ENCODE assay signal across 30 cellular contexts in the genomic region with DNA sequence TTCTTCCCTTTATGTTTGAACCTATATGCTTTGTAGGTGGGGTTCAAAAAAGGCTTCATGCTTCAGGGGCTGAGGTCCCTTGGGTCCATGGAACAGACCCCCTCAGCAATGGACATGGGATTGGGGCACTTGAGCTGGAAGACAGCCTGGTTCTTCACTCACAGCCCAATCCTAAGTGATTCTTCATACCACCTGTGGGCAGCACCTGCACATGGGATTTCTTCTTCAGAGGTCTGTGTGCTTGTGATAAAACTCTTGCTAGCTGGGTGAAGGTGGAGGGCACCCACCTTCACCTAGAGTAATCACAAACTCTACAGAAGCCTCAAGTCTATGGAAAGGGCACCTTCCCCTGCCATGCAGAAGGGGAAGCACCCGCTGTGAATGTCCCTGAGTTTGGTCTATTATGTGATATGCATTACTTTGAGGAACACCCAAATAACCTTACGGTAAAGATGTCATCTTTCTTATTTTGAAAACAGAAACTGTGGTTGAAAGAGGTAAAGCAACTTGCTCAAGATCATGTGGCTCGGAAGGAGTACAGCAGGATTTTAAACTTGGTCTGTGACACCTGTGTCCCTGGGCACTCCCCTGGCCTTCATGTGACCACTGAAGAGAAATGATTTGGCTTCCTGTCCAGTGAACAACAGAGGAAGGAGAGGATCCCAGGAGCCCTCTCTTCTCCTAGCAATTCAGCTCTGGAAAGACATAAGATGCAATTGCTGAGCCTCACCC.
A peak's percentile ranks its signal among the peaks of the same experiment; 100 is the strongest.
DNase-seq lines count a peak whose midpoint lies in the region; ATAC-seq, FAIRE-seq and TF ChIP-seq lines count a peak whose summit lies in the region.
"Had no signal": no experiment of that assay in that cellular context is flagged by ENCODE, and none has a peak within 500 bp of the region (broad histone marks: within the 10 kb centered on the region; RNA-seq: fewer than 3 reads in every experiment).

No MANE protein-coding gene starts in this region.

- 0 out of 2 replicates have a peak, but pooled peaks have one; percentile 21 for TF ChIP-seq RAD21 in GM12878 (IDR thresholded peaks at IDR 0.05; ENCODE audit: insufficient read depth, low read depth, low read length)

- intact Hi-C loops in GM12878 (cut with micrococcal nuclease; ENCODE audit: unreplicated experiment), result no loop called here

- no peak for FAIRE-seq in GM12878 (lab: Jason Lieb, UNC)
- FAIRE-seq: colon, D721Med, H1, RCC 7860, small intestine, urothelium cell line had no signal

- no peak for TF ChIP-seq POLR2A in GM12878 (IDR thresholded peaks at IDR 0.05; ENCODE audit: low read depth, low read length)

- H3K4me2 ChIP-seq in MM.1S (ENCODE audit: low read depth, low read length) (peak overlapping the region; percentile 14; the same call in 1 of the 2 replicates), GM12878 (ENCODE audit: control insufficient read depth, insufficient read depth) (no peak overlapping the region)

- no peaks in the 10 kb centered on the region for H3K27me3 ChIP-seq in MM.1S (replicated peaks; ENCODE audit: insufficient read depth, low read length)
- peaks cover 0 to 3% of the 10 kb centered on the region in 2 experiments; a peak in 2 of 4 replicates for H3K27me3 ChIP-seq in GM12878 (replicated peaks in 1 of 2; ENCODE audit: control insufficient read depth in 2 of 2, insufficient read depth in 2 of 2, low read length in 1 of 2)
- H3K27me3 ChIP-seq: cardiac muscle cell had no signal

- no peaks in the 10 kb centered on the region for H3F3A ChIP-seq in MM.1S (ENCODE audit: insufficient read depth, low read length)

- peak; percentile 16 for TF ChIP-seq CTCF in GM12873 (IDR thresholded peaks at IDR 0.05; ENCODE audit: insufficient read depth, low read depth, low read length, missing control alignments)
- TF ChIP-seq CTCF in MM.1S (IDR thresholded peaks at IDR 0.05; ENCODE audit: low read length), result peak; percentile 24
- TF ChIP-seq CTCF in GM12878 (IDR thresholded peaks at IDR 0.05 in 2 of 3, conservative IDR thresholded peaks at IDR 0.05 in 1 of 3; ENCODE audit: control insufficient read depth in 2 of 3, extremely low read depth in 1 of 3, insufficient read depth in 1 of 3, low read depth in 3 of 3, low read length in 3 of 3), result no peak; a peak in 1 of 6 replicates

- H4K20me1 ChIP-seq in MM.1S (ENCODE audit: insufficient read depth, low read length) (no peaks in the 10 kb centered on the region), GM12878 (ENCODE audit: control insufficient read depth, insufficient read depth) (no peaks in the 10 kb centered on the region; the same call in 1 of the 2 replicates)

- ATAC-seq in GM12878 (no peak), left lobe of liver (peak; percentile 36), HG03460 (IDR thresholded peaks at IDR 0.05; ENCODE audit: unreplicated experiment) (no peak)

- H3K27ac ChIP-seq in MM.1S (ENCODE audit: low read length) (peak overlapping the region; percentile 36; the same call in 1 of the 2 replicates), GM12878 (ENCODE audit: control insufficient read depth, insufficient read depth) (no peak overlapping the region)
- H3K27ac ChIP-seq: cardiac muscle cell, left ventricle myocardium inferior, VCaP had no signal

- H3K4me3 ChIP-seq in MM.1S (ENCODE audit: low read length), result no peak overlapping the region
- H3K4me3 ChIP-seq in GM12878, result no peak overlapping the region
- H3K4me3 ChIP-seq: cardiac muscle cell, left ventricle myocardium inferior had no signal

- TF ChIP-seq EP300 in GM12878 (IDR thresholded peaks at IDR 0.05; ENCODE audit: borderline replicate concordance in 1 of 2, control insufficient read depth in 1 of 2, low read depth in 2 of 2, low read length in 2 of 2), result no peak

- no peaks in the 10 kb centered on the region for H3K9me2 ChIP-seq in MM.1S (replicated peaks; ENCODE audit: insufficient read depth, low read length)

- no peak overlapping the region for H3K9ac ChIP-seq in MM.1S (ENCODE audit: low read length)
- H3K9ac ChIP-seq in GM12878 (ENCODE audit: control insufficient read depth, insufficient read depth, low read length), result no peak overlapping the region

- H2AFZ ChIP-seq in MM.1S (ENCODE audit: low read length), result no peak overlapping the region
- no peak overlapping the region for H2AFZ ChIP-seq in GM12878 (ENCODE audit: control insufficient read depth, low read depth, low read length)

- SMC1A ChIA-PET in GM12878 (lab: Charles Lee; ENCODE audit: uncharacterized antibody, unreplicated experiment), result no interaction called here

- 34% methylated on average over 3 of the region's 3 CpGs for WGBS in GM12878 (ENCODE audit: insufficient coverage, insufficient replicate concordance, low lambda C conversion rate, missing lambda C conversion rate)

- POLR2A ChIA-PET in GM12878 (lab: Charles Lee), result no interaction called here

- in situ Hi-C loops in GM12878 (cut with MboI), result no loop called here

- peak; percentile 52 for DNase-seq in MM.1S
- DNase-seq in GM12878 (ENCODE audit: low read depth, low spot score), result no peak
- DNase-seq in left lobe of liver (ENCODE audit: low spot score), result no peak
- DNase-seq in NOMO-1 treated with dmso at 0.1 percent for 144 hours (lab: John Stamatoyannopoulos, UW; ENCODE audit: unreplicated experiment), result no peak
- no peak for DNase-seq in NCI-H1105 (lab: John Stamatoyannopoulos, UW)
- no peak for DNase-seq in NCI-H146 (lab: John Stamatoyannopoulos, UW)
- DNase-seq: activated CD4-positive, alpha-beta T cell treated with anti-CD3 and anti-CD28 coated beads for 4 hours; activated effector memory CD4-positive, alpha-beta T cell treated with anti-CD3 and anti-CD28 coated beads, Interleukin-2, amount 50 U/mL, for 16 hours; activated naive CD8-positive, alpha-beta T cell treated with anti-CD3 and anti-CD28 coated beads for 36 hours; anterior cingulate cortex; CD4-positive, alpha-beta T cell; effector CD8-positive, alpha-beta T cell; hypothalamus; immature natural killer cell; left ventricle myocardium inferior; MV-4-11; NCI-H1694; NCI-H2171 treated with DMSO at 0.1 percent for 48 hours; SIG-M5; small intestine; stimulated activated naive CD4-positive, alpha-beta T cell treated with Interleukin-2 at 50 U/mL for 16 hours had no signal

- RAD21 ChIA-PET in GM12878 (lab: Charles Lee; ENCODE audit: unreplicated experiment), result no interaction called here

- H3K4me1 ChIP-seq in MM.1S (ENCODE audit: low read length), result peaks cover 16% of the 10 kb centered on the region
- no peaks in the 10 kb centered on the region for H3K4me1 ChIP-seq in GM12878 (ENCODE audit: control insufficient read depth, insufficient read depth, low read length)

- H3K9me3 ChIP-seq in MM.1S (replicated peaks; ENCODE audit: insufficient read depth, low read length), result no peaks in the 10 kb centered on the region
- no peaks in the 10 kb centered on the region for H3K9me3 ChIP-seq in GM12878 (replicated peaks; ENCODE audit: control insufficient read depth, insufficient read depth, low read length)
- H3K9me3 ChIP-seq: left ventricle myocardium inferior had no signal

- H3K79me2 ChIP-seq in MM.1S (ENCODE audit: low read length) (no peaks in the 10 kb centered on the region), GM12878 (ENCODE audit: control insufficient read depth, insufficient read depth, low read length) (no peaks in the 10 kb centered on the region)

- no TSS peak for BruUV-seq in GM12878 (replicated peaks; lab: Mats Ljungman, UMichigan)

- H3K36me3 ChIP-seq in MM.1S (replicated peaks; ENCODE audit: insufficient read depth, low read length) (no peaks in the 10 kb centered on the region), GM12878 (ENCODE audit: control insufficient read depth in 2 of 2, insufficient read depth in 2 of 2, low read length in 1 of 2) (no peaks in the 10 kb centered on the region)
- H3K36me3 ChIP-seq: cardiac muscle cell, left ventricle myocardium inferior had no signal

- CTCF ChIA-PET in GM12878 (lab: Yijun Ruan, JAX), result interaction anchor here (2.0 kb wide), 1 partner anchor 59 kb away, joined by 9 read pairs; no protein-coding TSS in a partner anchor

TF ChIP-seq in GM12878, 131 proteins besides CTCF, POLR2A, EP300 and RAD21:
- no peak for TF ChIP-seq HDGF (IDR thresholded peaks at IDR 0.05)
- TF ChIP-seq ZZZ3 (IDR thresholded peaks at IDR 0.05; ENCODE audit: control insufficient read depth, insufficient read length, low read depth), result no peak
- TF ChIP-seq KAT2A (conservative IDR thresholded peaks at IDR 0.05; ENCODE audit: control insufficient read depth, low read depth, low read length), result no peak
- no peak for TF ChIP-seq BRCA1 (IDR thresholded peaks at IDR 0.05; ENCODE audit: low read depth, low read length)
- TF ChIP-seq POLR2AphosphoS5 (IDR thresholded peaks at IDR 0.05; ENCODE audit: low read length), result no peak
- no peak for TF ChIP-seq NR2C1 (IDR thresholded peaks at IDR 0.05)
- TF ChIP-seq GATAD2B (conservative IDR thresholded peaks at IDR 0.05; ENCODE audit: low read depth), result no peak
- TF ChIP-seq, protein P1, sequence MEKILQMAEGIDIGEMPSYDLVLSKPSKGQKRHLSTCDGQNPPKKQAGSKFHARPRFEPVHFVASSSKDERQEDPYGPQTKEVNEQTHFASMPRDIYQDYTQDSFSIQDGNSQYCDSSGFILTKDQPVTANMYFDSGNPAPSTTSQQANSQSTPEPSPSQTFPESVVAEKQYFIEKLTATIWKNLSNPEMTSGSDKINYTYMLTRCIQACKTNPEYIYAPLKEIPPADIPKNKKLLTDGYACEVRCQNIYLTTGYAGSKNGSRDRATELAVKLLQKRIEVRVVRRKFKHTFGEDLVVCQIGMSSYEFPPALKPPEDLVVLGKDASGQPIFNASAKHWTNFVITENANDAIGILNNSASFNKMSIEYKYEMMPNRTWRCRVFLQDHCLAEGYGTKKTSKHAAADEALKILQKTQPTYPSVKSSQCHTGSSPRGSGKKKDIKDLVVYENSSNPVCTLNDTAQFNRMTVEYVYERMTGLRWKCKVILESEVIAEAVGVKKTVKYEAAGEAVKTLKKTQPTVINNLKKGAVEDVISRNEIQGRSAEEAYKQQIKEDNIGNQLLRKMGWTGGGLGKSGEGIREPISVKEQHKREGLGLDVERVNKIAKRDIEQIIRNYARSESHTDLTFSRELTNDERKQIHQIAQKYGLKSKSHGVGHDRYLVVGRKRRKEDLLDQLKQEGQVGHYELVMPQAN (conservative IDR thresholded peaks at IDR 0.05), result no peak
- no peak for TF ChIP-seq TARDBP (IDR thresholded peaks at IDR 0.05; ENCODE audit: borderline replicate concordance)
- TF ChIP-seq STAT1 (conservative IDR thresholded peaks at IDR 0.05), result no peak

Comparison
In these comparisons a context has a peak if more than half of its experiments do, and no peak if none do; other contexts are left out.
1. CTCF ChIP-seq: peak in GM12873 (single experiment) and MM.1S (single experiment); none in GM12878 (0 of 3).